In genomic region chr1:44819594-44820327, GRCh38 we compare ENCODE assay signal across 1 cellular context.
A peak's percentile ranks its signal among the peaks of the same experiment; 100 is the strongest.
TF ChIP-seq lines count a peak whose summit lies in the region.

No MANE protein-coding gene starts in this region.

TF ChIP-seq in HepG2, 621 proteins besides CTCF, POLR2A, EP300 and RAD21 (continued from another document and continues in another):
- no peak for TF ChIP-seq ETS1 (CRISPR knock-in tag; IDR thresholded peaks at IDR 0.05)
- no peak for TF ChIP-seq HES4 (CRISPR knock-in tag; IDR thresholded peaks at IDR 0.05; ENCODE audit: borderline replicate concordance)
- peak; percentile 56; the same call in 1 of the 2 replicates for TF ChIP-seq ZNF775 (CRISPR knock-in tag; IDR thresholded peaks at IDR 0.05; ENCODE audit: borderline replicate concordance)
- TF ChIP-seq ZNF784 (CRISPR knock-in tag; IDR thresholded peaks at IDR 0.05; ENCODE audit: borderline replicate concordance): no peak; the same call in 1 of the 2 replicates
- no peak for TF ChIP-seq RBM39 (IDR thresholded peaks at IDR 0.05; ENCODE audit: low read depth, low read length, poor library complexity, severe bottlenecking)
- peak; percentile 77; the same call in 1 of the 2 replicates for TF ChIP-seq ERF (CRISPR knock-in tag; IDR thresholded peaks at IDR 0.05)
- TF ChIP-seq HNF1B (CRISPR knock-in tag; IDR thresholded peaks at IDR 0.05): no peak; the same call in 1 of the 2 replicates
- peak; percentile 54; the same call in 1 of the 2 replicates for TF ChIP-seq ZBTB34 (CRISPR knock-in tag; IDR thresholded peaks at IDR 0.05)
- no peak for TF ChIP-seq NCOA5 (CRISPR knock-in tag; IDR thresholded peaks at IDR 0.05)
- peak; percentile 61; the same call in 1 of the 2 replicates for TF ChIP-seq YEATS2 (CRISPR knock-in tag; IDR thresholded peaks at IDR 0.05; ENCODE audit: borderline replicate concordance)
- TF ChIP-seq CHCHD3 (CRISPR knock-in tag; IDR thresholded peaks at IDR 0.05): no peak
- 0 out of 2 replicates have a peak, but pooled peaks have one; percentile 16 for TF ChIP-seq ZNF160 (CRISPR knock-in tag; IDR thresholded peaks at IDR 0.05)
- TF ChIP-seq ZNF605 (CRISPR knock-in tag; IDR thresholded peaks at IDR 0.05): no peak
- TF ChIP-seq MXD4 (CRISPR knock-in tag; IDR thresholded peaks at IDR 0.05): no peak
- peak; percentile 78 for TF ChIP-seq ARID3A (IDR thresholded peaks at IDR 0.05; ENCODE audit: low read depth, low read length)
- TF ChIP-seq ZNF329 (CRISPR knock-in tag; IDR thresholded peaks at IDR 0.05; ENCODE audit: low read depth): peak; percentile 87
- TF ChIP-seq ZNF441 (CRISPR knock-in tag; IDR thresholded peaks at IDR 0.05; ENCODE audit: borderline replicate concordance): no peak
- TF ChIP-seq TBX2 (CRISPR knock-in tag; IDR thresholded peaks at IDR 0.05; ENCODE audit: borderline replicate concordance): peak; percentile 26
- no peak; the same call in 1 of the 2 replicates for TF ChIP-seq ZNF709 (CRISPR knock-in tag; IDR thresholded peaks at IDR 0.05)
- TF ChIP-seq BRCA1 (CRISPR knock-in tag; IDR thresholded peaks at IDR 0.05): no peak
- no peak for TF ChIP-seq SRY (CRISPR knock-in tag; IDR thresholded peaks at IDR 0.05)
- no peak for TF ChIP-seq CEBPZ (IDR thresholded peaks at IDR 0.05; ENCODE audit: low read length)
- no peak for TF ChIP-seq ZMYM2 (CRISPR knock-in tag; IDR thresholded peaks at IDR 0.05)
- TF ChIP-seq PRDM15 (CRISPR knock-in tag; IDR thresholded peaks at IDR 0.05): no peak
- no peak for TF ChIP-seq ZZZ3 (CRISPR knock-in tag; IDR thresholded peaks at IDR 0.05; ENCODE audit: borderline replicate concordance)
- no peak for TF ChIP-seq ZNF282 (IDR thresholded peaks at IDR 0.05; ENCODE audit: partially characterized antibody)
- no peak for TF ChIP-seq TRIM22 (IDR thresholded peaks at IDR 0.05)
- TF ChIP-seq ZNF629 (CRISPR knock-in tag; conservative IDR thresholded peaks at IDR 0.05): 0 out of 2 replicates have a peak, but pooled peaks have one; percentile 35
- peak; percentile 45; the same call in 1 of the 2 replicates for TF ChIP-seq KDM5B (CRISPR knock-in tag; IDR thresholded peaks at IDR 0.05; ENCODE audit: borderline replicate concordance)
- TF ChIP-seq BCL6 (CRISPR knock-in tag; IDR thresholded peaks at IDR 0.05): 0 out of 2 replicates have a peak, but pooled peaks have one; percentile 5
- no peak for TF ChIP-seq FOSL1 (CRISPR knock-in tag; IDR thresholded peaks at IDR 0.05; ENCODE audit: borderline replicate concordance)
- no peak for TF ChIP-seq HNRNPK (IDR thresholded peaks at IDR 0.05; ENCODE audit: low read depth, low read length, poor library complexity, severe bottlenecking)
- no peak for TF ChIP-seq MAFF (IDR thresholded peaks at IDR 0.05; ENCODE audit: low read depth, low read length)
- TF ChIP-seq ZSCAN20 (CRISPR knock-in tag; IDR thresholded peaks at IDR 0.05; ENCODE audit: borderline replicate concordance): no peak
- TF ChIP-seq ZBTB43 (CRISPR knock-in tag; conservative IDR thresholded peaks at IDR 0.05): no peak
- no peak; the same call in 1 of the 2 replicates for TF ChIP-seq ARID2 (CRISPR knock-in tag; IDR thresholded peaks at IDR 0.05; ENCODE audit: borderline replicate concordance)
- TF ChIP-seq ZNF205 (CRISPR knock-in tag; IDR thresholded peaks at IDR 0.05): peak; percentile 74
- no peak for TF ChIP-seq ZNF253 (CRISPR knock-in tag; IDR thresholded peaks at IDR 0.05; ENCODE audit: borderline replicate concordance)
- TF ChIP-seq SMARCE1 (IDR thresholded peaks at IDR 0.05; ENCODE audit: borderline replicate concordance): no peak
- TF ChIP-seq ZFP36L2 (CRISPR knock-in tag; IDR thresholded peaks at IDR 0.05): no peak
- TF ChIP-seq HIC2 (CRISPR knock-in tag; IDR thresholded peaks at IDR 0.05; ENCODE audit: low read depth): no peak
- no peak for TF ChIP-seq RARG (CRISPR knock-in tag; IDR thresholded peaks at IDR 0.05; ENCODE audit: low read depth)
- 0 out of 2 replicates have a peak, but pooled peaks have one; percentile 33 for TF ChIP-seq ZNF33B (CRISPR knock-in tag; IDR thresholded peaks at IDR 0.05)
- TF ChIP-seq SUZ12 (IDR thresholded peaks at IDR 0.05; ENCODE audit: low read depth, low read length): peak; percentile 72
- peak; percentile 3; the same call in 1 of the 2 replicates for TF ChIP-seq BHLHE40 (IDR thresholded peaks at IDR 0.05; ENCODE audit: low read length)
